In the genomic region with DNA sequence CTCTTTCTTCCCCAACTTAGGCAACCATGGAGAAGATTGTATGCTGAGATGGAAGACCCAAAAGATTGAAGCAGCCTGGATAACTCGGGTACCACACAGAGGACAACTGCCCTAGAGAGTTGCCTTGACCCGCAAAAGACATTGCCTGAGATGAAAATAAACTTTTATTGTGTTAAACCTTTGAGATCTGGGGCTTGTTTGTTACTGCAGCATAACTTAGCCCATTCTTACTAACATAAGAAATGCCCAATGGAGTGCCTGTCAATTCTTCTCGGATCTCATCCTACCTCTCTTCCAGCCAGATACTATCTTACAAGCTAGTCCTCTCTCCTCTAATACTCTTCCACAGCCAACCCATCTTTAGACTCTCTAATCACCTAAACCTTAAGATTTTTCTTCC, we compare ENCODE assay signal across 15 cellular contexts.
"Had no signal": no experiment of that assay in that cellular context is flagged by ENCODE, and none has a peak within 500 bp of the region (broad histone marks: within the 10 kb centered on the region; RNA-seq: fewer than 3 reads in every experiment).

No MANE protein-coding gene starts in this region.

- H3K27ac Mint-ChIP-seq: mesothelial cell of epicardium; stimulated activated naive CD8-positive, alpha-beta T cell treated with anti-CD3 and anti-CD28 coated beads, Interleukin-15, Interleukin-2, amounts not matched to agents 100 ng/mL and 50 ng/mL, for 24 hours had no signal

- DNase-seq: aorta; brain microvascular endothelial cell; central memory CD4-positive, alpha-beta T cell; colonic mucosa; hypothalamus; lower lobe of right lung; retina; transverse colon; WERI-Rb-1 had no signal

- H3K4me3 Mint-ChIP-seq: activated T-helper 1 cell treated with anti-CD3 and anti-CD28 coated beads, Interleukin-12 subunit alpha, Interleukin-12 subunit beta, Interleukin-2, Interleukin-4 antibody, amounts not matched to agents 30 ng/mL and 10 ng/mL and 1 ng/mL, durations not matched to agents 14 hours and 24 hours and 36 hours; mesothelial cell of epicardium; neural crest cell; stimulated activated naive CD8-positive, alpha-beta T cell treated with anti-CD3 and anti-CD28 coated beads, Interleukin-15, Interleukin-2, amounts not matched to agents 100 ng/mL and 50 ng/mL, for 24 hours had no signal

- H3K36me3 ChIP-seq: brain microvascular endothelial cell, colonic mucosa, lower lobe of right lung, suprapubic skin, transverse colon, vagina, WERI-Rb-1 had no signal

- H3K27me3 Mint-ChIP-seq: stimulated activated naive CD8-positive, alpha-beta T cell treated with anti-CD3 and anti-CD28 coated beads, Interleukin-15, Interleukin-2, amounts not matched to agents 100 ng/mL and 50 ng/mL, for 24 hours had no signal

- H3K9me3 ChIP-seq: colonic mucosa, lower lobe of right lung, suprapubic skin, transverse colon, vagina had no signal

- H3K27me3 ChIP-seq: brain microvascular endothelial cell, colonic mucosa, suprapubic skin, transverse colon, vagina had no signal

- H3K4me3 ChIP-seq: colonic mucosa, lower lobe of right lung, suprapubic skin, transverse colon, vagina had no signal

- H3K27ac ChIP-seq: brain microvascular endothelial cell, colonic mucosa, lower lobe of right lung, suprapubic skin, transverse colon, vagina, WERI-Rb-1 had no signal

- H3K4me1 ChIP-seq: colonic mucosa, lower lobe of right lung, suprapubic skin, vagina had no signal
